ENCODE assay signal across 8 cellular contexts in genomic region chr1:5509664-5510452, GRCh38.
A peak's percentile ranks its signal among the peaks of the same experiment; 100 is the strongest.
DNase-seq lines count a peak whose midpoint lies in the region; ATAC-seq, FAIRE-seq and TF ChIP-seq lines count a peak whose summit lies in the region.

No MANE protein-coding gene starts in this region.

- peak; percentile 80 for TF ChIP-seq RAD21 in Ishikawa (IDR thresholded peaks at IDR 0.05; ENCODE audit: low read depth)

- H3K4me1 ChIP-seq in small intestine (ENCODE audit: control insufficient read depth in 2 of 2, insufficient read depth in 1 of 2, low read depth in 1 of 2, low read length in 1 of 2): no peaks in the 10 kb centered on the region

- no peaks in the 10 kb centered on the region for H3K9me3 ChIP-seq in small intestine (ENCODE audit: control insufficient read depth, low read depth)

- DNase-seq in DMS153 treated with DMSO at 0.1 percent for 48 hours (lab: John Stamatoyannopoulos, UW; ENCODE audit: unreplicated experiment) (peak; percentile 37), T-helper 9 cell (peak; percentile 68), amniotic epithelial cell (ENCODE audit: low read depth) (peak; percentile 5), hepatic stellate cell (ENCODE audit: low spot score) (peak; percentile 86), small intestine (peak; percentile 41), NCI-H187 treated with DMSO at 0.1 percent for 48 hours (lab: John Stamatoyannopoulos, UW) (no peak)

- ATAC-seq in HG02623 (IDR thresholded peaks at IDR 0.05; ENCODE audit: unreplicated experiment): no peak

- no peak overlapping the region for H3K27ac ChIP-seq in small intestine (ENCODE audit: low read depth in 1 of 2, low read length in 1 of 2)

- no peak overlapping the region for H3K4me3 ChIP-seq in small intestine (ENCODE audit: low read depth in 1 of 2, low read length in 2 of 2)

- no peaks in the 10 kb centered on the region for H3K36me3 ChIP-seq in small intestine (ENCODE audit: control insufficient read depth in 2 of 2, insufficient read depth in 2 of 2, low read length in 2 of 2)

- 18 to 31% (median 23%) methylated on average over 21 of the region's 21 CpGs for WGBS in small intestine, 3 donors

- TF ChIP-seq EP300 in Ishikawa (IDR thresholded peaks at IDR 0.05; ENCODE audit: borderline replicate concordance): no peak; the same call in 1 of the 2 replicates

- no peak for FAIRE-seq in small intestine (lab: Jason Lieb, UNC)

- H3K27me3 ChIP-seq in small intestine (ENCODE audit: control insufficient read depth in 2 of 2, insufficient read depth in 2 of 2, low read length in 2 of 2): peaks cover 0 to 3% of the 10 kb centered on the region in 2 donors

TF ChIP-seq in Ishikawa, 13 proteins besides CTCF, POLR2A, EP300 and RAD21:
- TF ChIP-seq CREB1 (IDR thresholded peaks at IDR 0.05; ENCODE audit: low read depth): no peak
- TF ChIP-seq, protein P1, sequence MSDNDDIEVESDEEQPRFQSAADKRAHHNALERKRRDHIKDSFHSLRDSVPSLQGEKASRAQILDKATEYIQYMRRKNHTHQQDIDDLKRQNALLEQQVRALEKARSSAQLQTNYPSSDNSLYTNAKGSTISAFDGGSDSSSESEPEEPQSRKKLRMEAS (IDR thresholded peaks at IDR 0.05): peak; percentile 46; the same call in 1 of the 2 replicates
